In genomic region chr18:37393221-37393828, GRCh38 we compare ENCODE assay signal across 9 cellular contexts.
A peak's percentile ranks its signal among the peaks of the same experiment; 100 is the strongest.
DNase-seq lines count a peak whose midpoint lies in the region; ATAC-seq lines count a peak whose summit lies in the region.
"Had no signal": no experiment of that assay in that cellular context is flagged by ENCODE, and none has a peak within 500 bp of the region (broad histone marks: within the 10 kb centered on the region; RNA-seq: fewer than 3 reads in every experiment).

No MANE protein-coding gene starts in this region.

- no peak overlapping the region for H3K14ac ChIP-seq in mesenchymal stem cell (ENCODE audit: low read length in 2 of 2)

- peak overlapping the region; percentile 50 for H4K8ac ChIP-seq in mesenchymal stem cell (ENCODE audit: low read length)

- no peaks in the 10 kb centered on the region for H3K79me2 ChIP-seq in Karpas-422 (ENCODE audit: low read length)

- no peak overlapping the region for H3K9ac ChIP-seq in adipocyte (ENCODE audit: low read length)
- H3K9ac ChIP-seq in mesenchymal stem cell (ENCODE audit: low read length): peak overlapping the region; percentile 87
- no peak overlapping the region for H3K9ac ChIP-seq in Karpas-422 (ENCODE audit: low read length)

- H3K27ac Mint-ChIP-seq in activated T-cell treated with anti-CD3 and anti-CD28 coated beads, Interleukin-2, amount 50 U/mL, for 72 hours: no peak overlapping the region
- H3K27ac Mint-ChIP-seq in activated T-cell treated with anti-CD3 and anti-CD28 coated beads, Interleukin-2, amount 50 U/mL, for 24 hours: no peak overlapping the region

- no peaks in the 10 kb centered on the region for H3K36me3 Mint-ChIP-seq in activated T-cell treated with anti-CD3 and anti-CD28 coated beads, Interleukin-2, amount 50 U/mL, for 72 hours (ENCODE audit: insufficient read depth in 2 of 2)
- no peaks in the 10 kb centered on the region for H3K36me3 Mint-ChIP-seq in activated T-cell treated with anti-CD3 and anti-CD28 coated beads, Interleukin-2, amount 50 U/mL, for 24 hours (ENCODE audit: low read depth)

- H3K4me2 ChIP-seq in mesenchymal stem cell (ENCODE audit: low read length, poor library complexity, severe bottlenecking) (no peak overlapping the region), Karpas-422 (ENCODE audit: low read depth, low read length, poor library complexity, severe bottlenecking) (no peak overlapping the region)

- H3K27ac ChIP-seq in mesenchymal stem cell (ENCODE audit: low read length, poor library complexity, severe bottlenecking): no peak overlapping the region
- H3K27ac ChIP-seq in substantia nigra (ENCODE audit: low read depth, low read length, poor library complexity, severe bottlenecking): peak overlapping the region; percentile 79
- H3K27ac ChIP-seq in Karpas-422 (ENCODE audit: low read length): no peak overlapping the region

- H3K9me3 Mint-ChIP-seq in activated T-cell treated with anti-CD3 and anti-CD28 coated beads, Interleukin-2, amount 50 U/mL, for 72 hours: no peaks in the 10 kb centered on the region
- H3K9me3 Mint-ChIP-seq in activated T-cell treated with anti-CD3 and anti-CD28 coated beads, Interleukin-2, amount 50 U/mL, for 24 hours: no peaks in the 10 kb centered on the region

- H3K18ac ChIP-seq in mesenchymal stem cell (ENCODE audit: low read depth in 1 of 2, low read length in 2 of 2): peak overlapping the region in 1 of 2 experiments; percentile 13

- H3K23ac ChIP-seq in mesenchymal stem cell (ENCODE audit: low read length in 2 of 2): no peak overlapping the region

- H3K79me1 ChIP-seq in mesenchymal stem cell (replicated peaks; ENCODE audit: low read length, poor library complexity, severe bottlenecking): no peaks in the 10 kb centered on the region

- no peaks in the 10 kb centered on the region for H4K20me1 ChIP-seq in Karpas-422 (ENCODE audit: insufficient read depth, low read depth, low read length)

- H3K4me3 ChIP-seq in adipocyte (ENCODE audit: low read length): peak overlapping the region; percentile 68
- H3K4me3 ChIP-seq in mesenchymal stem cell (ENCODE audit: insufficient read depth in 1 of 2, low read depth in 1 of 2, low read length in 2 of 2): peak overlapping the region in 1 of 2 experiments; percentile 73
- H3K4me3 ChIP-seq in Karpas-422 (ENCODE audit: low read length): no peak overlapping the region

- peak overlapping the region; percentile 59 for H4K91ac ChIP-seq in mesenchymal stem cell (ENCODE audit: low read length)

- peaks cover 29% of the 10 kb centered on the region for H3K27me3 Mint-ChIP-seq in activated T-cell treated with anti-CD3 and anti-CD28 coated beads, Interleukin-2, amount 50 U/mL, for 72 hours (ENCODE audit: low read depth)
- H3K27me3 Mint-ChIP-seq in activated T-cell treated with anti-CD3 and anti-CD28 coated beads, Interleukin-2, amount 50 U/mL, for 24 hours: peaks cover 49% of the 10 kb centered on the region

- H3K36me3 ChIP-seq in adipocyte (ENCODE audit: control insufficient read depth, insufficient read depth, low read length, severe bottlenecking) (no peaks in the 10 kb centered on the region), mesenchymal stem cell (ENCODE audit: control insufficient read depth in 1 of 2, insufficient read depth in 2 of 2, low read depth in 1 of 2, low read length in 2 of 2) (no peaks in the 10 kb centered on the region), Karpas-422 (ENCODE audit: insufficient read depth, low read length) (no peaks in the 10 kb centered on the region)

- ATAC-seq in activated T-cell treated with anti-CD3 and anti-CD28 coated beads, Interleukin-2, amount 50 U/mL, for 72 hours (replicated peaks in 1 of 2): no peak
- ATAC-seq in HG03025 (IDR thresholded peaks at IDR 0.05; ENCODE audit: low FRiP score, unreplicated experiment): no peak

- H2BK120ac ChIP-seq in mesenchymal stem cell (ENCODE audit: low read depth, low read length): no peak overlapping the region

- H2BK15ac ChIP-seq in mesenchymal stem cell (ENCODE audit: low read depth, poor library complexity, severe bottlenecking): no peak overlapping the region

- peaks cover 11% of the 10 kb centered on the region for H3K27me3 ChIP-seq in adipocyte (replicated peaks; ENCODE audit: control insufficient read depth, insufficient read depth, low read length)
- H3K27me3 ChIP-seq in mesenchymal stem cell (ENCODE audit: control insufficient read depth in 1 of 2, insufficient read depth in 1 of 2, low read length in 2 of 2): peaks cover 26 to 37% of the 10 kb centered on the region in 2 experiments
- H3K27me3 ChIP-seq in Karpas-422 (ENCODE audit: low read length): no peaks in the 10 kb centered on the region

- H3K9me3 ChIP-seq in adipocyte (ENCODE audit: control insufficient read depth, low read length) (peaks cover 29% of the 10 kb centered on the region), mesenchymal stem cell (ENCODE audit: control insufficient read depth, low read length) (peaks cover 6% of the 10 kb centered on the region), Karpas-422 (ENCODE audit: low read length) (no peaks in the 10 kb centered on the region)

- H3K4ac ChIP-seq in mesenchymal stem cell (ENCODE audit: low read depth in 1 of 2, low read length in 2 of 2): no peak overlapping the region

- DNase-seq in activated T-cell treated with anti-CD3 and anti-CD28 coated beads, Interleukin-2, amount 50 U/mL, for 72 hours: no peak
- DNase-seq in activated T-cell treated with anti-CD3 and anti-CD28 coated beads, Interleukin-2, amount 50 U/mL, for 24 hours: no peak
- DNase-seq in adipocyte (ENCODE audit: low read depth): no peak
- no peak for DNase-seq in mesenchymal stem cell
- DNase-seq in substantia nigra (lab: John Stamatoyannopoulos, UW): peak in 36 of 49 donors; percentile 3 to 63 (median 30)
- no peak for DNase-seq in Karpas-422
- DNase-seq in SHP77 (lab: John Stamatoyannopoulos, UW): no peak
- DNase-seq: T-helper 9 cell had no signal

- H2AFZ ChIP-seq in mesenchymal stem cell (ENCODE audit: low read depth, low read length) (no peak overlapping the region), Karpas-422 (ENCODE audit: low read length) (no peak overlapping the region)

- H3K9me2 ChIP-seq in Karpas-422 (replicated peaks; ENCODE audit: insufficient read depth, low read length): no peaks in the 10 kb centered on the region

- H3K4me1 ChIP-seq in adipocyte (ENCODE audit: control insufficient read depth, insufficient read depth, low read length): peaks cover 8% of the 10 kb centered on the region
- peaks cover 10% of the 10 kb centered on the region for H3K4me1 ChIP-seq in mesenchymal stem cell (ENCODE audit: control insufficient read depth, insufficient read depth, low read depth, low read length)
- peaks cover 5% of the 10 kb centered on the region; the same call in 1 of the 2 replicates for H3K4me1 ChIP-seq in Karpas-422 (ENCODE audit: low read length)

- H3K4me1 Mint-ChIP-seq in activated T-cell treated with anti-CD3 and anti-CD28 coated beads, Interleukin-2, amount 50 U/mL, for 72 hours (ENCODE audit: low read depth): no peaks in the 10 kb centered on the region
- peaks cover 10% of the 10 kb centered on the region for H3K4me1 Mint-ChIP-seq in activated T-cell treated with anti-CD3 and anti-CD28 coated beads, Interleukin-2, amount 50 U/mL, for 24 hours (ENCODE audit: low read depth)

- peak overlapping the region; percentile 18 to 63 for H2BK12ac ChIP-seq in mesenchymal stem cell (ENCODE audit: low read length in 2 of 2)

- no peak overlapping the region for H2BK5ac ChIP-seq in mesenchymal stem cell (ENCODE audit: low read depth, low read length, poor library complexity, severe bottlenecking)

- H3K4me3 Mint-ChIP-seq in activated T-cell treated with anti-CD3 and anti-CD28 coated beads, Interleukin-2, amount 50 U/mL, for 72 hours: peak overlapping the region; percentile 9 to 10
- H3K4me3 Mint-ChIP-seq in activated T-cell treated with anti-CD3 and anti-CD28 coated beads, Interleukin-2, amount 50 U/mL, for 24 hours: no peak overlapping the region

- WGBS in mesenchymal stem cell: 60% methylated on average over 5 of the region's 6 CpGs

- no peak overlapping the region for H2AK5ac ChIP-seq in mesenchymal stem cell (ENCODE audit: low read length, severe bottlenecking)

Comparison
In these comparisons a context has a peak if more than half of its experiments do, and no peak if none do; other contexts are left out.
1. DNase-seq: peak in substantia nigra (36 of 49); none in activated T-cell treated with anti-CD3 and anti-CD28 coated beads, Interleukin-2, amount 50 U/mL, for 72 hours (0 of 2), activated T-cell treated with anti-CD3 and anti-CD28 coated beads, Interleukin-2, amount 50 U/mL, for 24 hours (single experiment), adipocyte (single experiment), mesenchymal stem cell (single experiment), Karpas-422 (single experiment) and SHP77 (0 of 2).